Comparison of ENCODE assay signal across 8 cellular contexts in genomic region chr6:31493875-31494694, GRCh38. TPM values are rescaled to one million over a fixed set of nuclear protein-coding genes. Genes with fewer than 3 reads are reported as not detected.
DNase-seq lines count a peak whose midpoint lies in the region; ATAC-seq, FAIRE-seq and TF ChIP-seq lines count a peak whose summit lies in the region.

No MANE protein-coding gene starts in this region.

- peak overlapping the region; percentile 90 for H3K4me3 Mint-ChIP-seq in dendritic cell treated with granulocyte-macrophage colony-stimulating factor and Interleukin-4, amounts not matched to agents 40 ng/mL and 50 ng/mL, for 4 days

- H3K27ac ChIP-seq in liver (ENCODE audit: low read depth in 1 of 2, low read length in 2 of 2), result peak overlapping the region; percentile 61 to 72

- intact Hi-C loops in dendritic cell treated with granulocyte-macrophage colony-stimulating factor and Interleukin-4, amounts not matched to agents 40 ng/mL and 50 ng/mL, for 4 days (cut with micrococcal nuclease), result loop anchor here (2.0 to 5.0 kb wide), 3 partner anchors 53 to 103 kb away; partner anchors contain the start of genes ATP6V1G2 and NFKBIL1

- H3K9me3 ChIP-seq in liver (ENCODE audit: control insufficient read depth in 4 of 4, low read length in 3 of 4), result no peaks in the 10 kb centered on the region

- H3K27me3 Mint-ChIP-seq in dendritic cell treated with granulocyte-macrophage colony-stimulating factor and Interleukin-4, amounts not matched to agents 40 ng/mL and 50 ng/mL, for 4 days, result no peaks in the 10 kb centered on the region

- peak overlapping the region; percentile 21 to 61 for H3K9ac ChIP-seq in liver (ENCODE audit: low read depth in 1 of 2, low read length in 2 of 2)

- peaks cover 4 to 21% (median 7%) of the 10 kb centered on the region in 4 donors for H3K4me1 ChIP-seq in liver (ENCODE audit: control insufficient read depth in 4 of 4, insufficient read depth in 4 of 4, low read length in 3 of 4)

- WGBS in liver, result under 1% methylated on average over 58 of the region's 58 CpGs

- peak; percentile 72 to 74 for TF ChIP-seq RAD21 in liver (IDR thresholded peaks at IDR 0.05)

- H3K4me1 Mint-ChIP-seq in dendritic cell treated with granulocyte-macrophage colony-stimulating factor and Interleukin-4, amounts not matched to agents 40 ng/mL and 50 ng/mL, for 4 days (ENCODE audit: low read depth), result peaks cover 46% of the 10 kb centered on the region

- no peak for FAIRE-seq in H54 (lab: Jason Lieb, UNC)

- TF ChIP-seq CTCF in liver (IDR thresholded peaks at IDR 0.05; ENCODE audit: low read depth, low read length, missing input control), result peak; percentile 78

- peak overlapping the region; percentile 57 to 71 (median 69) for H3K4me3 ChIP-seq in liver (ENCODE audit: low read depth in 1 of 3, low read length in 3 of 3)

- no peaks in the 10 kb centered on the region for H3K27me3 ChIP-seq in liver (ENCODE audit: control insufficient read depth in 4 of 4, insufficient read depth in 4 of 4, low read length in 3 of 4)

- no peak for TF ChIP-seq POLR2A in H54 (IDR thresholded peaks at IDR 0.05; ENCODE audit: low read depth, low read length)

- no peaks in the 10 kb centered on the region for H3K36me3 ChIP-seq in liver (ENCODE audit: control insufficient read depth in 4 of 4, insufficient read depth in 3 of 4, low read depth in 1 of 4, low read length in 3 of 4)

- H3K36me3 Mint-ChIP-seq in dendritic cell treated with granulocyte-macrophage colony-stimulating factor and Interleukin-4, amounts not matched to agents 40 ng/mL and 50 ng/mL, for 4 days (ENCODE audit: low read depth), result peaks cover 24% of the 10 kb centered on the region

- DNase-seq in GM03348 (ENCODE audit: low spot score) (peak; percentile 77), NCI-H510A (lab: John Stamatoyannopoulos, UW) (peak; percentile 55), H54 (ENCODE audit: insufficient read length, low spot score) (no peak)
- DNase-seq in activated CD4-positive, alpha-beta T cell treated with anti-CD3 and anti-CD28 coated beads, Interleukin-2, amount 50 U/mL, for 1 hour, result peak; percentile 80
- DNase-seq in stimulated activated CD4-positive, alpha-beta T cell treated with anti-CD3 and anti-CD28 coated beads, Interleukin-2, amount 100 ng/mL, for 48 hours, result peak; percentile 77 to 86

- H3K9me3 Mint-ChIP-seq in dendritic cell treated with granulocyte-macrophage colony-stimulating factor and Interleukin-4, amounts not matched to agents 40 ng/mL and 50 ng/mL, for 4 days, result no peaks in the 10 kb centered on the region

- ATAC-seq in HG02798 (IDR thresholded peaks at IDR 0.05; ENCODE audit: poor library complexity, unreplicated experiment), result peak; percentile 51

- H3K27ac Mint-ChIP-seq in dendritic cell treated with granulocyte-macrophage colony-stimulating factor and Interleukin-4, amounts not matched to agents 40 ng/mL and 50 ng/mL, for 4 days, result peak overlapping the region; percentile 95

TF ChIP-seq in liver, 16 proteins besides CTCF, POLR2A, EP300 and RAD21:
- TF ChIP-seq ZBTB33 (IDR thresholded peaks at IDR 0.05) (no peak), TAF1 (conservative IDR thresholded peaks at IDR 0.05) (no peak), HNF4G (IDR thresholded peaks at IDR 0.05) (no peak), NR2F2 (IDR thresholded peaks at IDR 0.05) (no peak), GABPA (IDR thresholded peaks at IDR 0.05 in 1 of 2, conservative IDR thresholded peaks at IDR 0.05 in 1 of 2) (no peak), SP1 (IDR thresholded peaks at IDR 0.05) (peak; percentile 15), RXRA (IDR thresholded peaks at IDR 0.05) (peak in 1 of 2 donors; percentile 5), EGR1 (IDR thresholded peaks at IDR 0.05; ENCODE audit: low read depth in 2 of 2) (no peak), JUND (IDR thresholded peaks at IDR 0.05) (no peak), YY1 (IDR thresholded peaks at IDR 0.05) (no peak), FOXA2 (IDR thresholded peaks at IDR 0.05) (no peak)

RNA-seq across cellular contexts. Expression of gene MICB, which starts 3.9 kb away (rescaled TPM):
- 1 to 10 TPM; 1.8 to 4.9 TPM for total RNA-seq in liver
- polyA plus RNA-seq in liver, result under 1 TPM; 0.19 to 0.66 TPM

RNA-seq across cellular contexts. Expression of gene MCCD1, which starts 34.7 kb away (rescaled TPM):
- under 1 TPM in 1 of 2 donors, not detected in 1; 0.56 TPM for total RNA-seq in liver
- polyA plus RNA-seq in liver, result not detected

RNA-seq across cellular contexts. Expression of gene DDX39B, which starts 47.7 kb away (rescaled TPM):
- 100 to 1,000 TPM; 151 to 254 TPM for total RNA-seq in liver
- polyA plus RNA-seq in liver, result 100 to 1,000 TPM in 1 of 2 donors, 10 to 100 TPM in 1; 75.0 to 120 TPM

RNA-seq across cellular contexts. Expression of gene ATP6V1G2, which starts 52.3 kb away (rescaled TPM):
- under 1 TPM; 0.14 to 0.17 TPM for total RNA-seq in liver
- polyA plus RNA-seq in liver, result under 1 TPM; 0.35 to 0.36 TPM

RNA-seq across cellular contexts. Expression of gene NFKBIL1, which starts 53.3 kb away (rescaled TPM):
- 1 to 10 TPM; 6.7 to 8.0 TPM for total RNA-seq in liver
- 1 to 10 TPM; 3.3 to 9.6 TPM for polyA plus RNA-seq in liver
